ENCODE assay signal across 10 cellular contexts in the genomic region with DNA sequence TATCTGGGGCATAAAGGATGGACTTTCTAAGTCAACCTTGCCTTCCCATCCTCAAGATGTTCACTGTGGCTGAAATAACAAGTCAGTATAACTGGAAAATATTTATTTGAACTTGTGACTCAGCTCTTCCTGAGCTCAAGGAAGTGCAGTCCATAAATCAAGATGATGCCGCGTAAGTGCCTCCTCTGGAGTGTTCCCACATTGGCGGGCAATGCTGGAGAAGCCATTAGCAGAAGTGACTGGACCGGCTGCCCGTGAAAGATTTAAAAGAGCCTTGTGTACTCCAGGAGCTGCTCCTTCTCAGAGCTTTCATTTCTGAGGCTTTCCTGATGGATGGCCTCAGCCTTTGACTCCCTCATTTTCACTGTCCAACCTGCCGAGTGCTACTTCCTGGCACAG. TPM values are rescaled to one million over a fixed set of nuclear protein-coding genes. Genes with fewer than 3 reads are reported as not detected.
A peak's percentile ranks its signal among the peaks of the same experiment; 100 is the strongest.
DNase-seq lines count a peak whose midpoint lies in the region; ATAC-seq and TF ChIP-seq lines count a peak whose summit lies in the region.
"Had no signal": no experiment of that assay in that cellular context is flagged by ENCODE, and none has a peak within 500 bp of the region (broad histone marks: within the 10 kb centered on the region; RNA-seq: fewer than 3 reads in every experiment).

No MANE protein-coding gene starts in this region.

- H3K4me3 Mint-ChIP-seq in activated naive CD4-positive, alpha-beta T cell treated with anti-CD3 and anti-CD28 coated beads, Interleukin-2, amount 10 ng/mL, durations not matched to agents 7 days and 5 days = no peak overlapping the region
- no peak overlapping the region for H3K4me3 Mint-ChIP-seq in CD4-positive, alpha-beta T cell
- H3K4me3 Mint-ChIP-seq: T-helper 1 cell treated with Interleukin-12 subunit alpha and Interleukin-12 subunit beta and Interleukin-4 antibody, amounts not matched to agents 30 μg/mL and 1 μg/mL, for 36 hours had no signal

- H3K27me3 ChIP-seq in CD4-positive, alpha-beta T cell (ENCODE audit: control insufficient read depth, insufficient read depth, low read length) = peaks cover 11% of the 10 kb centered on the region

- H3K27me3 Mint-ChIP-seq in activated naive CD4-positive, alpha-beta T cell treated with anti-CD3 and anti-CD28 coated beads, Interleukin-2, amount 10 ng/mL, durations not matched to agents 7 days and 5 days = peaks cover 53% of the 10 kb centered on the region
- H3K27me3 Mint-ChIP-seq in CD4-positive, alpha-beta T cell = peaks cover 50% of the 10 kb centered on the region

- no peaks in the 10 kb centered on the region for H3K4me1 Mint-ChIP-seq in activated naive CD4-positive, alpha-beta T cell treated with anti-CD3 and anti-CD28 coated beads, Interleukin-2, amount 10 ng/mL, durations not matched to agents 7 days and 5 days
- no peaks in the 10 kb centered on the region for H3K4me1 Mint-ChIP-seq in CD4-positive, alpha-beta T cell (ENCODE audit: low read depth)

- no peak for TF ChIP-seq CTCF in CD4-positive, alpha-beta T cell (IDR thresholded peaks at IDR 0.05)

- CTCF ChIA-PET in activated naive CD4-positive, alpha-beta T cell treated with anti-CD3 and anti-CD28 coated beads, Interleukin-2, amount 10 ng/mL, durations not matched to agents 7 days and 5 days (lab: Charles Lee) = interaction anchor here (1.1 to 1.2 kb wide), 2 partner anchors 15 to 662 kb away, joined by 3 read pairs; no protein-coding TSS in a partner anchor
- CTCF ChIA-PET in CD4-positive, alpha-beta T cell (lab: Charles Lee) = no interaction called here

- intact Hi-C loops in CD4-positive, alpha-beta T cell (cut with DNase I, micrococcal nuclease) = no loop called here

- no peak overlapping the region for H3K27ac ChIP-seq in CD4-positive, alpha-beta T cell (ENCODE audit: low read depth, low read length)

- no peak overlapping the region for H3K27ac Mint-ChIP-seq in activated naive CD4-positive, alpha-beta T cell treated with anti-CD3 and anti-CD28 coated beads, Interleukin-2, amount 10 ng/mL, durations not matched to agents 7 days and 5 days
- H3K27ac Mint-ChIP-seq in CD4-positive, alpha-beta T cell = no peak overlapping the region
- H3K27ac Mint-ChIP-seq: progenitor cell of endocrine pancreas; T-helper 1 cell treated with Interleukin-12 subunit alpha and Interleukin-12 subunit beta and Interleukin-4 antibody, amounts not matched to agents 30 μg/mL and 1 μg/mL, for 36 hours had no signal

- POLR2A ChIA-PET in CD4-positive, alpha-beta T cell (lab: Charles Lee) = no interaction called here

- ATAC-seq in esophagus mucosa = peak; percentile 79
- no peak for ATAC-seq in CD4-positive, alpha-beta T cell (ENCODE audit: poor library complexity)

- no peaks in the 10 kb centered on the region for H3K36me3 Mint-ChIP-seq in activated naive CD4-positive, alpha-beta T cell treated with anti-CD3 and anti-CD28 coated beads, Interleukin-2, amount 10 ng/mL, durations not matched to agents 7 days and 5 days
- H3K36me3 Mint-ChIP-seq in CD4-positive, alpha-beta T cell (ENCODE audit: low read depth) = no peaks in the 10 kb centered on the region

- peak; percentile 88 for DNase-seq in ELR (ENCODE audit: low read depth)
- DNase-seq in NCI-H2029 treated with DMSO at 0.1 percent for 48 hours (lab: John Stamatoyannopoulos, UW) = peak; percentile 25
- DNase-seq in renal cortical epithelial cell (ENCODE audit: low read depth) = peak; percentile 88
- no peak for DNase-seq in activated naive CD4-positive, alpha-beta T cell treated with anti-CD3 and anti-CD28 coated beads, Interleukin-2, amount 10 ng/mL, durations not matched to agents 7 days and 5 days
- DNase-seq in activated T-cell treated with anti-CD3 and anti-CD28 coated beads for 4 hours = no peak
- no peak for DNase-seq in HPDE6-E6E7 (ENCODE audit: extremely low spot score)
- DNase-seq in CD4-positive, alpha-beta T cell = no peak

- H3K9me3 ChIP-seq in CD4-positive, alpha-beta T cell (ENCODE audit: control insufficient read depth, low read length) = no peaks in the 10 kb centered on the region

- no peaks in the 10 kb centered on the region for H3K9me3 Mint-ChIP-seq in activated naive CD4-positive, alpha-beta T cell treated with anti-CD3 and anti-CD28 coated beads, Interleukin-2, amount 10 ng/mL, durations not matched to agents 7 days and 5 days
- H3K9me3 Mint-ChIP-seq in CD4-positive, alpha-beta T cell = no peaks in the 10 kb centered on the region
- H3K9me3 Mint-ChIP-seq: T-helper 1 cell treated with Interleukin-12 subunit alpha and Interleukin-12 subunit beta and Interleukin-4 antibody, amounts not matched to agents 30 μg/mL and 1 μg/mL, for 36 hours had no signal

RNA-seq across cellular contexts. Expression of a gene that starts 17.4 kb away (rescaled TPM):
- total RNA-seq in esophagus mucosa (0.60 TPM), renal cortical epithelial cell (1.6 and 6.5 TPM in 2 replicates)
- under 1 TPM; 0.20 to 0.47 TPM for total RNA-seq in CD4-positive, alpha-beta T cell

Comparison
In these comparisons a context has a peak if more than half of its experiments do, and no peak if none do; other contexts are left out.
1. DNase-seq: peak in ELR (single experiment), NCI-H2029 treated with DMSO at 0.1 percent for 48 hours (single experiment) and renal cortical epithelial cell (single experiment); none in activated naive CD4-positive, alpha-beta T cell treated with anti-CD3 and anti-CD28 coated beads, Interleukin-2, amount 10 ng/mL, durations not matched to agents 7 days and 5 days (single experiment), activated T-cell treated with anti-CD3 and anti-CD28 coated beads for 4 hours (single experiment), HPDE6-E6E7 (single experiment) and CD4-positive, alpha-beta T cell (0 of 10).